ENCODE assay signal across 8 cellular contexts in the genomic region with DNA sequence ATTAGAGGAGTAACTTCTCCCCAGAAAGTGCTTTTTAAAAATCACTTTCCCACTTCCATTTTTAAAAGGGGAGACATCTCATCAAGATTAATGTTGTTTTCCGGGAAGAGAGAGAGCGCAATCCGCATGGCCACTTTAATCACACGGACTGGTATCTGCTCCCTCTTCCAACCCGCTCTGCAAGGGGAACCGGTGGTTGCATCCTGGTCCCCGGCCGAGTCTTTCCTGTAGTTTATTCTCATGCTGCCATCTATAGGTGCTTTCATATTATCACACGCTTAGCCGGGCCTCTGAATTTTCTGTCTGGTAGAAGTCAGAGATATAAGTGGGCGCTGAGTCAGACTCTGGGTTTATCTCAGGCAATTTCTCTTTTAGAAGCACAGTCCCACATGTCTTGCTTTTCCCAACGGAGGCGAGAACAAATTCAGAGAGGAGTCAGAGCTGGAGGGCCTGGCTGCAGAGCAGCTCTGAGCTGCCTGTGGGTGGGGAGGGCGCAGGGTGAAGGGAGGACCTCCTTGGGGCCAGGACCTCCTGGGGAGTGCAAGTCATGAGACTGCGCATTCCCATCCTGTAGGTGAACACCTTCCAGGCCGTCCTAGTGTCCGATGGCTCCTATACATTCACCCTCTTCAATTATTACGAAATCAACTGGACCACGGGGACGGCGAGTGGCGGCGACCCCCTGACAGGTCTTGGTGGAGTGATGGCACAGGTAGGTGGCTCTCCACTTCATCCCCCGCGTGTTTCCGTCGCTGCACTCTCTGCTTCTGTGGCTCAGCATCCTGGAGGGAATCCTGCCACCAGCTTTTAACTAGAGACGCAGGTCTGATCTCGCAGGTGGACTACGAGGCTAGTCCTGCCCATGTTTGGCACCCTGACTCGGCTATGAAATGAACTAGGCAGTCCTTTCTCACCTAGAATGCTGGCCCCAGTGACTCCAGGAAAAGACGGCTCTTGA. TPM values are rescaled to one million over a fixed set of nuclear protein-coding genes. Genes with fewer than 3 reads are reported as not detected.
A peak's percentile ranks its signal among the peaks of the same experiment; 100 is the strongest.
DNase-seq lines count a peak whose midpoint lies in the region; ATAC-seq and TF ChIP-seq lines count a peak whose summit lies in the region.

No MANE protein-coding gene starts in this region.

- no peaks in the 10 kb centered on the region for H3K9me3 ChIP-seq in ovary
- H3K9me3 ChIP-seq in effector memory CD4-positive, alpha-beta T cell (ENCODE audit: control insufficient read depth, low read length) = no peaks in the 10 kb centered on the region

- peak; percentile 26 to 65 (median 54) for TF ChIP-seq CTCF in ovary (IDR thresholded peaks at IDR 0.05)

- no peak for TF ChIP-seq EP300 in ovary (IDR thresholded peaks at IDR 0.05)

- 46 to 53% (median 47%) methylated on average over 32 of the region's 32 CpGs for WGBS in ovary, 3 donors

- DNase-seq in EL (peak; percentile 64), NCI-H69 (lab: John Stamatoyannopoulos, UW) (peak; percentile 85), germinal center (ENCODE audit: low spot score) (peak; percentile 55), ovary (peak; percentile 58 to 75 (median 65))
- DNase-seq in activated T-cell treated with anti-CD3 and anti-CD28 coated beads, Interleukin-2, amount 50 U/mL, for 48 hours = peak; percentile 47 to 48
- no peak for DNase-seq in effector memory CD4-positive, alpha-beta T cell

- intact Hi-C loops in ovary (cut with DNase I) = loop anchor here in 1 of 4 donors (10.0 kb wide), 1 partner anchor 598 kb away; a partner anchor contains a TSS

- no peaks in the 10 kb centered on the region for H3K36me3 ChIP-seq in ovary
- no peaks in the 10 kb centered on the region for H3K36me3 ChIP-seq in effector memory CD4-positive, alpha-beta T cell (ENCODE audit: control insufficient read depth, insufficient read depth, low read length)

- no peaks in the 10 kb centered on the region for H3K27me3 ChIP-seq in ovary
- no peaks in the 10 kb centered on the region for H3K27me3 ChIP-seq in effector memory CD4-positive, alpha-beta T cell (replicated peaks; ENCODE audit: control insufficient read depth, insufficient read depth, low read length, poor library complexity, severe bottlenecking)

- no peak for TF ChIP-seq POLR2A in ovary (IDR thresholded peaks at IDR 0.05)

- H3K4me1 ChIP-seq in ovary (ENCODE audit: insufficient read depth) = no peaks in the 10 kb centered on the region
- no peaks in the 10 kb centered on the region for H3K4me1 ChIP-seq in effector memory CD4-positive, alpha-beta T cell (ENCODE audit: control insufficient read depth, insufficient read depth, low read length, poor library complexity, severe bottlenecking)

- ATAC-seq in HG03280 (IDR thresholded peaks at IDR 0.05; ENCODE audit: unreplicated experiment) = peak; percentile 70
- ATAC-seq in GM19328 (IDR thresholded peaks at IDR 0.05; ENCODE audit: unreplicated experiment) = no peak

- H3K4me3 ChIP-seq in ovary = no peak overlapping the region
- H3K4me3 ChIP-seq in effector memory CD4-positive, alpha-beta T cell (ENCODE audit: insufficient read depth, low read depth, low read length, poor library complexity, severe bottlenecking) = no peak overlapping the region

- H3K27ac ChIP-seq in ovary = no peak overlapping the region
- no peak overlapping the region for H3K27ac ChIP-seq in effector memory CD4-positive, alpha-beta T cell (ENCODE audit: insufficient read depth, low read length, poor library complexity, severe bottlenecking)

RNA-seq across cellular contexts. Expression of a gene that starts 11.7 kb away (rescaled TPM):
- total RNA-seq in ovary = 1 to 10 TPM in 4 of 7 donors, under 1 TPM in 3; 0.56 to 1.3 (median 1.0) TPM
- polyA plus RNA-seq in ovary = under 1 TPM; 0.53 to 0.97 TPM

Comparison
In these comparisons a context has a peak if more than half of its experiments do, and no peak if none do; other contexts are left out.
1. DNase-seq: peak in EL (single experiment), NCI-H69 (single experiment), activated T-cell treated with anti-CD3 and anti-CD28 coated beads, Interleukin-2, amount 50 U/mL, for 48 hours (2 of 2), germinal center (single experiment) and ovary (5 of 5); none in effector memory CD4-positive, alpha-beta T cell (0 of 3).